In genomic region chr16:28880955-28881354, GRCh38 we compare ENCODE assay signal across 1 cellular context.
TF ChIP-seq lines count a peak whose summit lies in the region.

No MANE protein-coding gene starts in this region.

TF ChIP-seq in HEK293, 187 proteins besides CTCF, POLR2A, EP300 and RAD21 (continued from another document):
- TF ChIP-seq, protein P1, sequence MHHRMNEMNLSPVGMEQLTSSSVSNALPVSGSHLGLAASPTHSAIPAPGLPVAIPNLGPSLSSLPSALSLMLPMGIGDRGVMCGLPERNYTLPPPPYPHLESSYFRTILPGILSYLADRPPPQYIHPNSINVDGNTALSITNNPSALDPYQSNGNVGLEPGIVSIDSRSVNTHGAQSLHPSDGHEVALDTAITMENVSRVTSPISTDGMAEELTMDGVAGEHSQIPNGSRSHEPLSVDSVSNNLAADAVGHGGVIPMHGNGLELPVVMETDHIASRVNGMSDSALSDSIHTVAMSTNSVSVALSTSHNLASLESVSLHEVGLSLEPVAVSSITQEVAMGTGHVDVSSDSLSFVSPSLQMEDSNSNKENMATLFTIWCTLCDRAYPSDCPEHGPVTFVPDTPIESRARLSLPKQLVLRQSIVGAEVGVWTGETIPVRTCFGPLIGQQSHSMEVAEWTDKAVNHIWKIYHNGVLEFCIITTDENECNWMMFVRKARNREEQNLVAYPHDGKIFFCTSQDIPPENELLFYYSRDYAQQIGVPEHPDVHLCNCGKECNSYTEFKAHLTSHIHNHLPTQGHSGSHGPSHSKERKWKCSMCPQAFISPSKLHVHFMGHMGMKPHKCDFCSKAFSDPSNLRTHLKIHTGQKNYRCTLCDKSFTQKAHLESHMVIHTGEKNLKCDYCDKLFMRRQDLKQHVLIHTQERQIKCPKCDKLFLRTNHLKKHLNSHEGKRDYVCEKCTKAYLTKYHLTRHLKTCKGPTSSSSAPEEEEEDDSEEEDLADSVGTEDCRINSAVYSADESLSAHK (tag by site-specific recombination; IDR thresholded peaks at IDR 0.05): no peak
TF ChIP-seq in HEK293: peak in this region for 5.
